Comparison of ENCODE assay signal across 23 cellular contexts in genomic region chr7:46357851-46358250, GRCh38.
"Had no signal": no experiment of that assay in that cellular context is flagged by ENCODE, and none has a peak within 500 bp of the region (broad histone marks: within the 10 kb centered on the region; RNA-seq: fewer than 3 reads in every experiment).

No MANE protein-coding gene starts in this region.

- H3K9ac ChIP-seq: SK-N-SH had no signal

- H3K4me2 ChIP-seq: SK-N-SH had no signal

- DNase-seq: Karpas-422, KG1, MM.1S, MV-4-11, NCI-H1048, NCI-H1105, NCI-H1417, NCI-H1436 treated with DMSO at 0.1 percent for 48 hours, NCI-H1694, NCI-H187 treated with DMSO at 0.1 percent for 48 hours, NCI-H2029 treated with DMSO at 0.1 percent for 48 hours, NCI-H2227 treated with DMSO at 0.1 percent for 48 hours, NCI-H524, NCI-H69, NCI-H774, PC-3, SHP77, SK-N-SH, SW 1271, T-cell had no signal

- ATAC-seq: Panc1, PC-3, T-cell had no signal

- H3K27ac ChIP-seq: HL-60, RWPE1 had no signal
